1 cellular context compared by ENCODE assay signal in the genomic region with DNA sequence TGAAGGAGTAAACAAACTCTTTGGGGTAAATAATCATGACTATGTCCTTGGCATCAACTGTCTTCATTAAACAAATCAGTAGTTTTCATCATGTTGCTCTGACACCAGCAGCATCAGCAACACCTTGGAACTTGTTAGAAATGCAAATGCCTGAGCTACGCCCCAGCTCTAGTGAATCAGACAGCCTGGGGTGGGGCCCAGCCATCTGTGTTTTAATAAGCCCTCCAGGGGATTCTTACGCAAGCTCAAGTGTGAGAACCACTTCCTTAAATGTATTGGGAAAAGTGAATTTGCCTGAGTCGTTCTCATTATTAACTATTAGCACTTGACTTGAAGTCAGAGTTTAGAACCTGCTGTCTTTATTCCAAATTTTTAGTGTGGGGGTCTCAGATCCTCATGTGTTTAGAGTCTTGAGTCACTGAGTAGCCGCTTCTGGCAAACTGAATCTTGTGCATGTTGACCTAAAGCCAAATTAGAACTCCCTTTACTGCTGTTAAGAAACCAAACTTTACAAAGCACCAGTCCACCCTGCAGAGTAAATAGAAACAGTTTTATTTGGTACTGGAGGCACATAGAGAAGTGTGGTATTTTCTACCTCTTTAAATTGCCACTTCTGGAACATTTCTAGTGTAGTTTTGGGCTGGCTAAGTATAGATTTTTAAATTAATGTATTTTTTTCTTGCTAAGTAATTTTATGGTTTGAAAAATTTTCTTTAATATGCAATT.
TF ChIP-seq lines count a peak whose summit lies in the region.

No MANE protein-coding gene starts in this region.

TF ChIP-seq in HepG2, 621 proteins besides CTCF, POLR2A, EP300 and RAD21 (continued from another document):
- TF ChIP-seq ZNF407 (CRISPR knock-in tag; IDR thresholded peaks at IDR 0.05; ENCODE audit: not compliant biosample characterization): no peak
- no peak for TF ChIP-seq ZNF138 (CRISPR knock-in tag; IDR thresholded peaks at IDR 0.05; ENCODE audit: low read depth)
- TF ChIP-seq HDAC2 (CRISPR knock-in tag; IDR thresholded peaks at IDR 0.05): no peak
- TF ChIP-seq IRF1 (CRISPR knock-in tag; IDR thresholded peaks at IDR 0.05; ENCODE audit: low read depth): no peak
- no peak for TF ChIP-seq XBP1 (CRISPR knock-in tag; IDR thresholded peaks at IDR 0.05)
